ENCODE assay signal across 12 cellular contexts in genomic region chr7:42071372-42072261, GRCh38.
DNase-seq lines count a peak whose midpoint lies in the region; ATAC-seq and TF ChIP-seq lines count a peak whose summit lies in the region.
"Had no signal": no experiment of that assay in that cellular context is flagged by ENCODE, and none has a peak within 500 bp of the region (broad histone marks: within the 10 kb centered on the region; RNA-seq: fewer than 3 reads in every experiment).

No MANE protein-coding gene starts in this region.

- POLR2A ChIA-PET in naive thymus-derived CD4-positive, alpha-beta T cell (lab: Charles Lee): no interaction called here
- POLR2A ChIA-PET in GM10248 (lab: Yijun Ruan, JAX): no interaction called here

- peak; percentile 11 for DNase-seq in AG09309 (ENCODE audit: low read depth)
- peak; percentile 36 for DNase-seq in NAMALWA (ENCODE audit: low spot score)
- no peak for DNase-seq in endothelial cell (ENCODE audit: low spot score)
- DNase-seq in activated T-helper 2 cell treated with anti-CD3 and anti-CD28 coated beads, Interferon-gamma antibody, Interleukin-2, Interleukin-4, amounts not matched to agents 10 μg/mL and 5 μg/mL and 100 μg/mL, durations not matched to agents 14 hours and 24 hours and 36 hours (ENCODE audit: low spot score): no peak
- no peak for DNase-seq in naive thymus-derived CD4-positive, alpha-beta T cell
- no peak for DNase-seq in GM10248 (ENCODE audit: extremely low spot score)
- DNase-seq: CD4-positive, CD25-positive, alpha-beta regulatory T cell; dorsolateral prefrontal cortex; NCI-H187 treated with DMSO at 0.1 percent for 48 hours had no signal

- H3K9me3 Mint-ChIP-seq in endothelial cell (ENCODE audit: unreplicated experiment) (no peaks in the 10 kb centered on the region), nephron (no peaks in the 10 kb centered on the region)
- no peaks in the 10 kb centered on the region for H3K9me3 Mint-ChIP-seq in activated T-helper 2 cell treated with anti-CD3 and anti-CD28 coated beads, Interferon-gamma antibody, Interleukin-2, Interleukin-4, amounts not matched to agents 10 μg/mL and 5 μg/mL and 100 μg/mL, durations not matched to agents 14 hours and 24 hours and 36 hours
- no peaks in the 10 kb centered on the region for H3K9me3 Mint-ChIP-seq in naive thymus-derived CD4-positive, alpha-beta T cell

- CTCF ChIA-PET in naive thymus-derived CD4-positive, alpha-beta T cell (lab: Charles Lee): no interaction called here
- CTCF ChIA-PET in GM10248 (lab: Yijun Ruan, JAX): interaction anchor here (0.7 to 1.6 kb wide), 4 partner anchors 10 to 778 kb away, joined by 3 to 5 read pairs (median 3); no protein-coding TSS in a partner anchor

- H3K36me3 Mint-ChIP-seq in endothelial cell (ENCODE audit: low read depth, unreplicated experiment): no peaks in the 10 kb centered on the region
- peaks cover 21% of the 10 kb centered on the region for H3K36me3 Mint-ChIP-seq in nephron (ENCODE audit: low read depth)
- H3K36me3 Mint-ChIP-seq in activated T-helper 2 cell treated with anti-CD3 and anti-CD28 coated beads, Interferon-gamma antibody, Interleukin-2, Interleukin-4, amounts not matched to agents 10 μg/mL and 5 μg/mL and 100 μg/mL, durations not matched to agents 14 hours and 24 hours and 36 hours (ENCODE audit: low read depth): no peaks in the 10 kb centered on the region
- no peaks in the 10 kb centered on the region for H3K36me3 Mint-ChIP-seq in naive thymus-derived CD4-positive, alpha-beta T cell
- H3K36me3 Mint-ChIP-seq: CD4-positive, CD25-positive, alpha-beta regulatory T cell had no signal

- H3K4me3 Mint-ChIP-seq in endothelial cell (ENCODE audit: unreplicated experiment): no peak overlapping the region
- H3K4me3 Mint-ChIP-seq in nephron: no peak overlapping the region
- H3K4me3 Mint-ChIP-seq in activated T-helper 2 cell treated with anti-CD3 and anti-CD28 coated beads, Interferon-gamma antibody, Interleukin-2, Interleukin-4, amounts not matched to agents 10 μg/mL and 5 μg/mL and 100 μg/mL, durations not matched to agents 14 hours and 24 hours and 36 hours (ENCODE audit: low read depth): no peak overlapping the region
- no peak overlapping the region for H3K4me3 Mint-ChIP-seq in naive thymus-derived CD4-positive, alpha-beta T cell
- H3K4me3 Mint-ChIP-seq: CD4-positive, CD25-positive, alpha-beta regulatory T cell had no signal

- H3K4me3 ChIP-seq in AG09309 (ENCODE audit: control insufficient read depth, low read depth, low read length): no peak overlapping the region
- no peak overlapping the region for H3K4me3 ChIP-seq in naive thymus-derived CD4-positive, alpha-beta T cell (ENCODE audit: low read length)
- H3K4me3 ChIP-seq: dorsolateral prefrontal cortex had no signal

- intact Hi-C loops in activated T-helper 2 cell treated with anti-CD3 and anti-CD28 coated beads, Interferon-gamma antibody, Interleukin-2, Interleukin-4, amounts not matched to agents 10 μg/mL and 5 μg/mL and 100 μg/mL, durations not matched to agents 14 hours and 24 hours and 36 hours (cut with micrococcal nuclease): no loop called here
- intact Hi-C loops in naive thymus-derived CD4-positive, alpha-beta T cell (cut with micrococcal nuclease): no loop called here

- H3K27me3 Mint-ChIP-seq in endothelial cell (ENCODE audit: unreplicated experiment) (peaks cover 7% of the 10 kb centered on the region), nephron (ENCODE audit: low read depth) (no peaks in the 10 kb centered on the region)
- no peaks in the 10 kb centered on the region for H3K27me3 Mint-ChIP-seq in activated T-helper 2 cell treated with anti-CD3 and anti-CD28 coated beads, Interferon-gamma antibody, Interleukin-2, Interleukin-4, amounts not matched to agents 10 μg/mL and 5 μg/mL and 100 μg/mL, durations not matched to agents 14 hours and 24 hours and 36 hours (ENCODE audit: low read depth)
- peaks cover 0 to 26% (median 0%) of the 10 kb centered on the region in 5 donors for H3K27me3 Mint-ChIP-seq in naive thymus-derived CD4-positive, alpha-beta T cell
- H3K27me3 Mint-ChIP-seq: CD4-positive, CD25-positive, alpha-beta regulatory T cell had no signal

- no peaks in the 10 kb centered on the region for H3K4me1 ChIP-seq in naive thymus-derived CD4-positive, alpha-beta T cell (ENCODE audit: control insufficient read depth in 2 of 2, insufficient read depth in 2 of 2, low read length in 2 of 2)
- H3K4me1 ChIP-seq: parathyroid adenoma had no signal

- H3K4me1 Mint-ChIP-seq in endothelial cell (ENCODE audit: unreplicated experiment): peaks cover 35% of the 10 kb centered on the region
- H3K4me1 Mint-ChIP-seq in nephron: peaks cover 67% of the 10 kb centered on the region
- H3K4me1 Mint-ChIP-seq in activated T-helper 2 cell treated with anti-CD3 and anti-CD28 coated beads, Interferon-gamma antibody, Interleukin-2, Interleukin-4, amounts not matched to agents 10 μg/mL and 5 μg/mL and 100 μg/mL, durations not matched to agents 14 hours and 24 hours and 36 hours (ENCODE audit: low read depth): no peaks in the 10 kb centered on the region
- H3K4me1 Mint-ChIP-seq in naive thymus-derived CD4-positive, alpha-beta T cell: no peaks in the 10 kb centered on the region
- H3K4me1 Mint-ChIP-seq: CD4-positive, CD25-positive, alpha-beta regulatory T cell had no signal

- H3K9me3 ChIP-seq in naive thymus-derived CD4-positive, alpha-beta T cell (ENCODE audit: control insufficient read depth in 2 of 3, low read length in 3 of 3): no peaks in the 10 kb centered on the region

- ATAC-seq in GM21717 (IDR thresholded peaks at IDR 0.05; ENCODE audit: unreplicated experiment): no peak
- no peak for ATAC-seq in naive thymus-derived CD4-positive, alpha-beta T cell

- H3K36me3 ChIP-seq in naive thymus-derived CD4-positive, alpha-beta T cell (ENCODE audit: control insufficient read depth in 2 of 3, insufficient read depth in 3 of 3, low read length in 3 of 3): no peaks in the 10 kb centered on the region

- H3K27me3 ChIP-seq in naive thymus-derived CD4-positive, alpha-beta T cell (ENCODE audit: control insufficient read depth in 2 of 2, insufficient read depth in 2 of 2, low read length in 2 of 2): no peaks in the 10 kb centered on the region

- H3K27ac ChIP-seq in naive thymus-derived CD4-positive, alpha-beta T cell (ENCODE audit: low read depth, low read length): no peak overlapping the region
- H3K27ac ChIP-seq: parathyroid adenoma had no signal

- H3K27ac Mint-ChIP-seq in endothelial cell (ENCODE audit: unreplicated experiment): no peak overlapping the region
- peak overlapping the region; percentile 27 to 44 (median 40) for H3K27ac Mint-ChIP-seq in nephron
- H3K27ac Mint-ChIP-seq in activated T-helper 2 cell treated with anti-CD3 and anti-CD28 coated beads, Interferon-gamma antibody, Interleukin-2, Interleukin-4, amounts not matched to agents 10 μg/mL and 5 μg/mL and 100 μg/mL, durations not matched to agents 14 hours and 24 hours and 36 hours: no peak overlapping the region
- no peak overlapping the region for H3K27ac Mint-ChIP-seq in naive thymus-derived CD4-positive, alpha-beta T cell
- H3K27ac Mint-ChIP-seq: CD4-positive, CD25-positive, alpha-beta regulatory T cell had no signal

- TF ChIP-seq CTCF in AG09309 (IDR thresholded peaks at IDR 0.05; ENCODE audit: control insufficient read depth, insufficient read depth, low read depth, low read length, missing control alignments) (peak; percentile 18), endothelial cell (IDR thresholded peaks at IDR 0.05; ENCODE audit: unreplicated experiment) (peak; percentile 50), nephron (IDR thresholded peaks at IDR 0.05; ENCODE audit: unreplicated experiment in 3 of 3) (peak; percentile 30 to 44 (median 37)), GM10248 (IDR thresholded peaks at IDR 0.05; ENCODE audit: control extremely low read depth, extremely low read depth, low read depth, missing control alignments) (no peak)

Comparison
In these comparisons a context has a peak if more than half of its experiments do, and no peak if none do; other contexts are left out.
1. DNase-seq: peak in AG09309 (single experiment) and NAMALWA (single experiment); none in endothelial cell (single experiment), activated T-helper 2 cell treated with anti-CD3 and anti-CD28 coated beads, Interferon-gamma antibody, Interleukin-2, Interleukin-4, amounts not matched to agents 10 μg/mL and 5 μg/mL and 100 μg/mL, durations not matched to agents 14 hours and 24 hours and 36 hours (single experiment), naive thymus-derived CD4-positive, alpha-beta T cell (0 of 9) and GM10248 (single experiment).
2. H3K27ac Mint-ChIP-seq: peak in nephron (3 of 3); none in endothelial cell (single experiment), activated T-helper 2 cell treated with anti-CD3 and anti-CD28 coated beads, Interferon-gamma antibody, Interleukin-2, Interleukin-4, amounts not matched to agents 10 μg/mL and 5 μg/mL and 100 μg/mL, durations not matched to agents 14 hours and 24 hours and 36 hours (single experiment) and naive thymus-derived CD4-positive, alpha-beta T cell (0 of 9).